9 cellular contexts compared by ENCODE assay signal in genomic region chr4:146134761-146135160, GRCh38. TPM values are rescaled to one million over a fixed set of nuclear protein-coding genes. Genes with fewer than 3 reads are reported as not detected.
DNase-seq lines count a peak whose midpoint lies in the region; ATAC-seq and TF ChIP-seq lines count a peak whose summit lies in the region.
"Had no signal": no experiment of that assay in that cellular context is flagged by ENCODE, and none has a peak within 500 bp of the region (broad histone marks: within the 10 kb centered on the region; RNA-seq: fewer than 3 reads in every experiment).

No MANE protein-coding gene starts in this region.

- peak overlapping the region; percentile 53 for H3K27ac Mint-ChIP-seq in chondrocyte (ENCODE audit: unreplicated experiment)

- no peaks in the 10 kb centered on the region for H3K27me3 ChIP-seq in psoas muscle (ENCODE audit: insufficient read depth in 3 of 3, low read length in 2 of 3)

- intact Hi-C loops in psoas muscle (cut with DNase I), result no loop called here

- H3K4me1 Mint-ChIP-seq in chondrocyte (ENCODE audit: low read depth), result peaks cover 15% of the 10 kb centered on the region

- H3K27ac ChIP-seq in psoas muscle, result no peak overlapping the region

- 16 to 30% (median 26%) methylated on average over 6 of the region's 6 CpGs for WGBS in psoas muscle, 3 donors

- peaks cover 4% of the 10 kb centered on the region for H3K27me3 Mint-ChIP-seq in chondrocyte (ENCODE audit: low read depth)

- H3K36me3 ChIP-seq in psoas muscle (ENCODE audit: insufficient read depth in 1 of 2, low read depth in 1 of 2), result no peaks in the 10 kb centered on the region

- H3K9me3 Mint-ChIP-seq in chondrocyte (ENCODE audit: low read depth), result no peaks in the 10 kb centered on the region

- no peak for TF ChIP-seq CTCF in chondrocyte (IDR thresholded peaks at IDR 0.05)
- no peak for TF ChIP-seq CTCF in psoas muscle (IDR thresholded peaks at IDR 0.05)

- H3K4me3 Mint-ChIP-seq in chondrocyte (ENCODE audit: unreplicated experiment), result no peak overlapping the region

- ATAC-seq in GM21825 (IDR thresholded peaks at IDR 0.05; ENCODE audit: unreplicated experiment), result no peak
- ATAC-seq in psoas muscle, result no peak

- H3K4me1 ChIP-seq in psoas muscle, result no peaks in the 10 kb centered on the region

- DNase-seq in DMS79 treated with DMSO at 0.1 percent for 48 hours (lab: John Stamatoyannopoulos, UW) (peak; percentile 33), NCI-H345 (lab: John Stamatoyannopoulos, UW) (peak; percentile 85), chondrocyte (ENCODE audit: low spot score) (no peak), mucosa of gallbladder (ENCODE audit: low spot score) (peak; percentile 89), iPS-NIHi7 (ENCODE audit: extremely low spot score) (no peak), psoas muscle (no peak), AG08395 (ENCODE audit: low spot score) (no peak)
- DNase-seq: stimulated activated CD4-positive, alpha-beta T cell treated with anti-CD3 and anti-CD28 coated beads, Interleukin-1b, Interleukin-23, amount 100 ng/mL, for 48 hours had no signal

- no peak overlapping the region for H3K4me3 ChIP-seq in psoas muscle

- no peaks in the 10 kb centered on the region for H3K9me3 ChIP-seq in psoas muscle

- no peaks in the 10 kb centered on the region for H3K36me3 Mint-ChIP-seq in chondrocyte (ENCODE audit: low read depth)

RNA-seq across cellular contexts. Expression of gene LSM6, which starts 40.8 kb away (rescaled TPM):
- total RNA-seq in chondrocyte, result 14.1 to 17.5 TPM (median 15.3 TPM) in 3 replicates
- 23.5 TPM for total RNA-seq in mucosa of gallbladder
- total RNA-seq in psoas muscle, result 10 to 100 TPM in 3 of 4 donors, 1 to 10 TPM in 1; 9.4 to 15.2 (median 14.6) TPM
- polyA plus RNA-seq in psoas muscle, result 10 to 100 TPM; 22.5 to 42.7 (median 33.8) TPM

Comparison
In these comparisons a context has a peak if more than half of its experiments do, and no peak if none do; other contexts are left out.
1. DNase-seq: peak in DMS79 treated with DMSO at 0.1 percent for 48 hours (single experiment), NCI-H345 (single experiment) and mucosa of gallbladder (single experiment); none in chondrocyte (single experiment), iPS-NIHi7 (single experiment), psoas muscle (0 of 2) and AG08395 (single experiment).